Comparison of ENCODE assay signal across 6 cellular contexts in genomic region chr11:72397333-72397732, GRCh38.
"Had no signal": no experiment of that assay in that cellular context is flagged by ENCODE, and none has a peak within 500 bp of the region (broad histone marks: within the 10 kb centered on the region; RNA-seq: fewer than 3 reads in every experiment).

No MANE protein-coding gene starts in this region.

- DNase-seq: IMR-90, KBM-7, KG1 had no signal

- H3K27ac ChIP-seq: HL-60, KMS-11 had no signal

- FAIRE-seq: HTR-8/SVneo had no signal

- H3K4me2 ChIP-seq: KMS-11 had no signal

- H3K9ac ChIP-seq: KMS-11 had no signal
